In genomic region chr12:6635856-6636521, GRCh38 we compare ENCODE assay signal across 8 cellular contexts. TPM values are rescaled to one million over a fixed set of nuclear protein-coding genes. Genes with fewer than 3 reads are reported as not detected.
A peak's percentile ranks its signal among the peaks of the same experiment; 100 is the strongest.
DNase-seq lines count a peak whose midpoint lies in the region; ATAC-seq and TF ChIP-seq lines count a peak whose summit lies in the region.

Gene LPAR5 (minus strand): TSS chr12:6635959. CDS start chr12:6621248, 14,711 bp downstream.

- no peak within 1 kb of the TSS for H3K27ac Mint-ChIP-seq in Caco-2 (ENCODE audit: unreplicated experiment)

- BruUV-seq in Caco-2 (replicated peaks; lab: Mats Ljungman, UMichigan) = no TSS peak

- no peaks in the 10 kb centered on the region for H3K27me3 ChIP-seq in BLaER1 treated with 17β-estradiol and CSF1 and Interleukin-3, amounts not matched to agents 10 nM and 100 nM
- H3K27me3 ChIP-seq in mucosa of rectum (ENCODE audit: control insufficient read depth in 2 of 2, insufficient read depth in 2 of 2, low read length in 2 of 2) (no peaks in the 10 kb centered on the region), Caco-2 (replicated peaks; ENCODE audit: control insufficient read depth, insufficient read depth, low read length) (no peaks in the 10 kb centered on the region)

- H3K4me1 ChIP-seq in BLaER1 treated with 17β-estradiol and CSF1 and Interleukin-3, amounts not matched to agents 10 nM and 100 nM = peaks cover 89 to 100% (median 97%) of the 10 kb centered on the region in 10 experiments
- H3K4me1 ChIP-seq in mucosa of rectum (ENCODE audit: control insufficient read depth in 2 of 2, insufficient read depth in 2 of 2, low read length in 2 of 2) (peaks cover 37 to 40% of the 10 kb centered on the region in 2 donors), Caco-2 (peaks cover 10% of the 10 kb centered on the region)

- H3K4me2 ChIP-seq in BLaER1 treated with 17β-estradiol and CSF1 and Interleukin-3, amounts not matched to agents 10 nM and 100 nM = peak within 1 kb of the TSS; percentile 89 to 100 (median 96)

- no peak within 1 kb of the TSS for H3K4me3 Mint-ChIP-seq in Caco-2 (ENCODE audit: unreplicated experiment)

- peaks cover 0 to 4% (median 0%) of the 10 kb centered on the region in 11 experiments; a peak in 1 of 22 replicates for H3K9me3 ChIP-seq in BLaER1 treated with 17β-estradiol and CSF1 and Interleukin-3, amounts not matched to agents 10 nM and 100 nM (replicated peaks in 1 of 11)
- H3K9me3 ChIP-seq in mucosa of rectum (ENCODE audit: control insufficient read depth in 2 of 2, low read length in 2 of 2) (no peaks in the 10 kb centered on the region), Caco-2 (no peaks in the 10 kb centered on the region)

- intact Hi-C loops in Caco-2 (cut with micrococcal nuclease; ENCODE audit: unreplicated experiment) = no loop called here

- H3K27me3 Mint-ChIP-seq in Caco-2 (ENCODE audit: insufficient read depth, unreplicated experiment) = peaks cover 5% of the 10 kb centered on the region

- DNase-seq in NCI-H69 (lab: John Stamatoyannopoulos, UW) = peak; percentile 27
- no peak for DNase-seq in caudate nucleus (lab: John Stamatoyannopoulos, UW)
- no peak for DNase-seq in NCI-H748 (lab: John Stamatoyannopoulos, UW; ENCODE audit: unreplicated experiment)
- DNase-seq in NCI-H510A treated with DMSO at 0.1 percent for 48 hours (lab: John Stamatoyannopoulos, UW) = no peak
- no peak for DNase-seq in Caco-2

- CTCF ChIA-PET in Caco-2 (lab: Charles Lee) = interaction anchor here (1.0 kb wide), 1 partner anchor 54 kb away, joined by 3 read pairs; the partner anchor contains the start of gene ZNF384

- no peaks in the 10 kb centered on the region for H4K20me1 ChIP-seq in BLaER1 treated with 17β-estradiol and CSF1 and Interleukin-3, amounts not matched to agents 10 nM and 100 nM

- H3K4me1 Mint-ChIP-seq in Caco-2 (ENCODE audit: low read depth, unreplicated experiment) = peaks cover 12% of the 10 kb centered on the region

- peak; percentile 46 for ATAC-seq in GM19351 (IDR thresholded peaks at IDR 0.05; ENCODE audit: unreplicated experiment)

- no peaks in the 10 kb centered on the region for H3K36me3 ChIP-seq in BLaER1 treated with 17β-estradiol and CSF1 and Interleukin-3, amounts not matched to agents 10 nM and 100 nM
- H3K36me3 ChIP-seq in mucosa of rectum (ENCODE audit: control insufficient read depth in 2 of 2, insufficient read depth in 2 of 2, low read length in 2 of 2) = no peaks in the 10 kb centered on the region
- no peaks in the 10 kb centered on the region for H3K36me3 ChIP-seq in Caco-2 (ENCODE audit: control insufficient read depth, insufficient read depth, low read length)

- H3K9ac ChIP-seq in BLaER1 treated with 17β-estradiol and CSF1 and Interleukin-3, amounts not matched to agents 10 nM and 100 nM = peak within 1 kb of the TSS; percentile 56 to 86 (median 69)
- peak within 1 kb of the TSS; percentile 72 to 80 for H3K9ac ChIP-seq in mucosa of rectum (ENCODE audit: low read depth in 1 of 2, low read length in 2 of 2)

- peak within 1 kb of the TSS; percentile 64 to 96 (median 86) for H3K27ac ChIP-seq in BLaER1 treated with 17β-estradiol and CSF1 and Interleukin-3, amounts not matched to agents 10 nM and 100 nM
- H3K27ac ChIP-seq in caudate nucleus (ENCODE audit: low read depth, low read length) = peak within 1 kb of the TSS; percentile 62
- H3K27ac ChIP-seq in mucosa of rectum (ENCODE audit: low read depth in 2 of 2, low read length in 2 of 2) = peak within 1 kb of the TSS; percentile 86 to 92

- H3K9me3 Mint-ChIP-seq in Caco-2 (ENCODE audit: unreplicated experiment) = no peaks in the 10 kb centered on the region

- POLR2A ChIA-PET in Caco-2 (lab: Charles Lee) = interaction anchor here (1.2 kb wide), 1 partner anchor 53 kb away, joined by 3 read pairs; no protein-coding TSS in a partner anchor

- H3K4me3 ChIP-seq in BLaER1 treated with 17β-estradiol and CSF1 and Interleukin-3, amounts not matched to agents 10 nM and 100 nM = peak within 1 kb of the TSS; percentile 35 to 59 (median 50); a peak in 18 of 20 replicates
- peak within 1 kb of the TSS; percentile 57 to 79 for H3K4me3 ChIP-seq in mucosa of rectum (ENCODE audit: low read length in 2 of 2)
- no peak within 1 kb of the TSS for H3K4me3 ChIP-seq in Caco-2 (ENCODE audit: low read depth, low read length)

- H3K36me3 Mint-ChIP-seq in Caco-2 (ENCODE audit: insufficient read depth, unreplicated experiment) = no peaks in the 10 kb centered on the region

- TF ChIP-seq CTCF in Caco-2 (IDR thresholded peaks at IDR 0.05; ENCODE audit: insufficient read depth in 1 of 2, low read depth in 1 of 2, low read length in 1 of 2, severe bottlenecking in 1 of 2, unreplicated experiment in 1 of 2) = no peak

RNA-seq across cellular contexts. Expression of gene LPAR5, which starts in this region (rescaled TPM):
- total RNA-seq in Caco-2 (2022) = 0.19 and 0.20 TPM in 2 replicates
